30 cellular contexts compared by ENCODE assay signal in genomic region chr5:7202846-7203245, GRCh38.
A peak's percentile ranks its signal among the peaks of the same experiment; 100 is the strongest.
DNase-seq lines count a peak whose midpoint lies in the region; ATAC-seq, FAIRE-seq and TF ChIP-seq lines count a peak whose summit lies in the region.
"Had no signal": no experiment of that assay in that cellular context is flagged by ENCODE, and none has a peak within 500 bp of the region (broad histone marks: within the 10 kb centered on the region; RNA-seq: fewer than 3 reads in every experiment).

No MANE protein-coding gene starts in this region.

- no peaks in the 10 kb centered on the region for H3K79me2 ChIP-seq in MM.1S (ENCODE audit: low read length)

- DNase-seq in A549 (ENCODE audit: low read depth in 1 of 2, low spot score in 1 of 2) (no peak), left ventricle myocardium inferior (no peak), MM.1S (no peak)
- DNase-seq: 8988T; ACHN; AML-193; BE2C; C1 segment of cervical spinal cord; Caco-2; Calu3; CD4-positive, alpha-beta memory T cell; CD4-positive, alpha-beta T cell; CD4-positive, CD25-positive, alpha-beta regulatory T cell; CD8-positive, alpha-beta memory T cell; CD8-positive, alpha-beta T cell; COR-L47; DMS 273 treated with DMSO at 0.1 percent for 48 hours; DMS153; DMS53; DMS79; DMS79 treated with DMSO at 0.1 percent for 48 hours; DND-41; EL had no signal

- no peak for TF ChIP-seq EP300 in A549 (IDR thresholded peaks at IDR 0.05)

- no peak overlapping the region for H3K9ac ChIP-seq in MM.1S (ENCODE audit: low read length)
- H3K9ac ChIP-seq: BLaER1; BLaER1 treated with 17β-estradiol and CSF1 and Interleukin-3, amounts not matched to agents 10 nM and 100 nM had no signal

- H3K4me3 ChIP-seq in A549 (no peak overlapping the region), HEK293 (ENCODE audit: low read depth, low read length) (no peak overlapping the region), left ventricle myocardium inferior (no peak overlapping the region), MM.1S (ENCODE audit: low read length) (no peak overlapping the region)
- H3K4me3 ChIP-seq: BLaER1; BLaER1 treated with 17β-estradiol and CSF1 and Interleukin-3, amounts not matched to agents 10 nM and 100 nM had no signal

- no peak for FAIRE-seq in A549 (lab: Jason Lieb, UNC)
- FAIRE-seq: A204.1, D721Med had no signal

- H2AFZ ChIP-seq in MM.1S (ENCODE audit: low read length) = no peak overlapping the region

- no peak for TF ChIP-seq RAD21 in A549 (conservative IDR thresholded peaks at IDR 0.05 in 1 of 2, IDR thresholded peaks at IDR 0.05 in 1 of 2)

- POLR2A ChIA-PET in A549 (lab: Yijun Ruan, JAX) = no interaction called here
- POLR2A ChIA-PET in HEK293 (lab: Yijun Ruan, JAX) = no interaction called here

- TF ChIP-seq POLR2A in A549 (IDR thresholded peaks at IDR 0.05; ENCODE audit: low read length) = no peak

- H3K36me3 ChIP-seq in HEK293 (ENCODE audit: control insufficient read depth in 2 of 2, insufficient read depth in 1 of 2, low read length in 2 of 2) (no peaks in the 10 kb centered on the region), left ventricle myocardium inferior (no peaks in the 10 kb centered on the region), MM.1S (replicated peaks; ENCODE audit: insufficient read depth, low read length) (no peaks in the 10 kb centered on the region)
- H3K36me3 ChIP-seq: BE2C; BLaER1; BLaER1 treated with 17β-estradiol and CSF1 and Interleukin-3, amounts not matched to agents 10 nM and 100 nM had no signal

- no peak for TF ChIP-seq CTCF in A549 (IDR thresholded peaks at IDR 0.05)
- TF ChIP-seq CTCF in HEK293 (tag by site-specific recombination; IDR thresholded peaks at IDR 0.05) = no peak
- TF ChIP-seq CTCF in left ventricle myocardium inferior (IDR thresholded peaks at IDR 0.05; ENCODE audit: borderline replicate concordance) = no peak
- no peak for TF ChIP-seq CTCF in MM.1S (IDR thresholded peaks at IDR 0.05; ENCODE audit: low read length)

- no peak overlapping the region for H3K4me2 ChIP-seq in A549
- H3K4me2 ChIP-seq in MM.1S (ENCODE audit: low read depth, low read length) = no peak overlapping the region
- H3K4me2 ChIP-seq: BLaER1; BLaER1 treated with 17β-estradiol and CSF1 and Interleukin-3, amounts not matched to agents 10 nM and 100 nM had no signal

- ATAC-seq in A549 = no peak
- ATAC-seq: CD8-positive, alpha-beta T cell had no signal

- no peaks in the 10 kb centered on the region for H4K20me1 ChIP-seq in MM.1S (ENCODE audit: insufficient read depth, low read length)
- H4K20me1 ChIP-seq: BLaER1; BLaER1 treated with 17β-estradiol and CSF1 and Interleukin-3, amounts not matched to agents 10 nM and 100 nM had no signal

- H3K4me1 ChIP-seq in A549 (no peaks in the 10 kb centered on the region), HEK293 (ENCODE audit: control insufficient read depth, insufficient read depth, low read length) (no peaks in the 10 kb centered on the region), left ventricle myocardium inferior (no peaks in the 10 kb centered on the region), MM.1S (ENCODE audit: low read length) (no peaks in the 10 kb centered on the region)
- H3K4me1 ChIP-seq: BE2C; BLaER1; BLaER1 treated with 17β-estradiol and CSF1 and Interleukin-3, amounts not matched to agents 10 nM and 100 nM; Caco-2 had no signal

- H3K27me3 ChIP-seq in left ventricle myocardium inferior (ENCODE audit: low read depth) (no peaks in the 10 kb centered on the region), MM.1S (replicated peaks; ENCODE audit: insufficient read depth, low read length) (no peaks in the 10 kb centered on the region)
- H3K27me3 ChIP-seq: BE2C; BLaER1; BLaER1 treated with 17β-estradiol and CSF1 and Interleukin-3, amounts not matched to agents 10 nM and 100 nM had no signal

- H3K9me2 ChIP-seq in MM.1S (replicated peaks; ENCODE audit: insufficient read depth, low read length) = no peaks in the 10 kb centered on the region

- H3F3A ChIP-seq in MM.1S (ENCODE audit: insufficient read depth, low read length) = no peaks in the 10 kb centered on the region

- intact Hi-C loops in left ventricle myocardium inferior (cut with micrococcal nuclease) = no loop called here

- H3K27ac ChIP-seq in A549 = no peak overlapping the region
- no peak overlapping the region for H3K27ac ChIP-seq in HEK293 (ENCODE audit: extremely low read depth, low read depth, low read length)
- no peak overlapping the region for H3K27ac ChIP-seq in left ventricle myocardium inferior (replicated peaks)
- H3K27ac ChIP-seq in MM.1S (ENCODE audit: low read length) = no peak overlapping the region
- H3K27ac ChIP-seq: 22Rv1; BLaER1; BLaER1 treated with 17β-estradiol and CSF1 and Interleukin-3, amounts not matched to agents 10 nM and 100 nM; C4-2B had no signal

- WGBS in A549 (ENCODE audit: missing lambda C conversion rate) = 0% methylated on average over 1 of the region's 1 CpG

- H3K9me3 ChIP-seq in A549 = no peaks in the 10 kb centered on the region
- H3K9me3 ChIP-seq in HEK293 (ENCODE audit: control insufficient read depth, insufficient read depth, low read depth, low read length) = no peaks in the 10 kb centered on the region
- peaks cover 12% of the 10 kb centered on the region for H3K9me3 ChIP-seq in left ventricle myocardium inferior (replicated peaks)
- H3K9me3 ChIP-seq in MM.1S (replicated peaks; ENCODE audit: insufficient read depth, low read length) = no peaks in the 10 kb centered on the region
- H3K9me3 ChIP-seq: BE2C, BLaER1, Caco-2 had no signal

- CTCF ChIA-PET in A549 (lab: Yijun Ruan, JAX) (no interaction called here), HEK293 (lab: Yijun Ruan, JAX) (no interaction called here)

TF ChIP-seq in A549, 52 proteins besides CTCF, POLR2A, EP300 and RAD21:
- peak; percentile 37 for TF ChIP-seq ZC3H11A (IDR thresholded peaks at IDR 0.05)
- TF ChIP-seq BCL3 (IDR thresholded peaks at IDR 0.05) = no peak

TF ChIP-seq in HEK293, 187 proteins besides CTCF, POLR2A, EP300 and RAD21 (continues in another document):
- TF ChIP-seq ZNF121 (tag by site-specific recombination; IDR thresholded peaks at IDR 0.05) (no peak), ZFP3 (tag by site-specific recombination; IDR thresholded peaks at IDR 0.05; ENCODE audit: low read depth) (no peak)
- TF ChIP-seq, protein P1, sequence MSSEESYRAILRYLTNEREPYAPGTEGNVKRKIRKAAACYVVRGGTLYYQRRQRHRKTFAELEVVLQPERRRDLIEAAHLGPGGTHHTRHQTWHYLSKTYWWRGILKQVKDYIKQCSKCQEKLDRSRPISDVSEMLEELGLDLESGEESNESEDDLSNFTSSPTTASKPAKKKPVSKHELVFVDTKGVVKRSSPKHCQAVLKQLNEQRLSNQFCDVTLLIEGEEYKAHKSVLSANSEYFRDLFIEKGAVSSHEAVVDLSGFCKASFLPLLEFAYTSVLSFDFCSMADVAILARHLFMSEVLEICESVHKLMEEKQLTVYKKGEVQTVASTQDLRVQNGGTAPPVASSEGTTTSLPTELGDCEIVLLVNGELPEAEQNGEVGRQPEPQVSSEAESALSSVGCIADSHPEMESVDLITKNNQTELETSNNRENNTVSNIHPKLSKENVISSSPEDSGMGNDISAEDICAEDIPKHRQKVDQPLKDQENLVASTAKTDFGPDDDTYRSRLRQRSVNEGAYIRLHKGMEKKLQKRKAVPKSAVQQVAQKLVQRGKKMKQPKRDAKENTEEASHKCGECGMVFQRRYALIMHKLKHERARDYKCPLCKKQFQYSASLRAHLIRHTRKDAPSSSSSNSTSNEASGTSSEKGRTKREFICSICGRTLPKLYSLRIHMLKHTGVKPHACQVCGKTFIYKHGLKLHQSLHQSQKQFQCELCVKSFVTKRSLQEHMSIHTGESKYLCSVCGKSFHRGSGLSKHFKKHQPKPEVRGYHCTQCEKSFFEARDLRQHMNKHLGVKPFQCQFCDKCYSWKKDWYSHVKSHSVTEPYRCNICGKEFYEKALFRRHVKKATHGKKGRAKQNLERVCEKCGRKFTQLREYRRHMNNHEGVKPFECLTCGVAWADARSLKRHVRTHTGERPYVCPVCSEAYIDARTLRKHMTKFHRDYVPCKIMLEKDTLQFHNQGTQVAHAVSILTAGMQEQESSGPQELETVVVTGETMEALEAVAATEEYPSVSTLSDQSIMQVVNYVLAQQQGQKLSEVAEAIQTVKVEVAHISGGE (tag by site-specific recombination; conservative IDR thresholded peaks at IDR 0.05; ENCODE audit: low read depth) = peak; percentile 49; the same call in 1 of the 2 replicates

Comparison
In these comparisons a context has a peak if more than half of its experiments do, and no peak if none do; other contexts are left out.
1. Of the 5 proteins assayed by ChIP-seq in both HEK293 and A549: peak only in HEK293: REST; only in A549: none; in both: none; in neither: 4.